In the genomic region with DNA sequence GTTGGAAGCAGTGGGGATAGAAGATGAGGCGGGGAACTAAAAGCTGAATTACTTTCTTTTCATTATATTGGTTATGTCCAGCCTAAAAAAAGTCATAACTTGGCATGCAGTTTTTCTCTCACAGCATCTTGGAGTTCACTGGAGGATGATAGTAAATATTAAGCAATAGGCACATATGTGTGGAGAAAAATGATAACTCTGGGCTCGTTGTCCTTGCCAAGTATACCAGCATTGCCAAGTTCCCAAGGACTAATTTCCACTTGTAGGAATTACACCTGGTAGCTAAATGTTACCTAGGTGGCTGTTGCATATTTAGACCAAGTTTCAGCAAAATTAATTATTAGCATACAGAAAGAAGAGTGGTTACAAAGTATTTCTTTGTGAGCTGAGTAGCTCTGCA, we compare ENCODE assay signal across 20 cellular contexts.
"Had no signal": no experiment of that assay in that cellular context is flagged by ENCODE, and none has a peak within 500 bp of the region (broad histone marks: within the 10 kb centered on the region; RNA-seq: fewer than 3 reads in every experiment).

No MANE protein-coding gene starts in this region.

- DNase-seq: dermis blood vessel endothelial cell; effector CD4-positive, alpha-beta T cell; effector memory CD4-positive, alpha-beta T cell; esophagus squamous epithelium; foreskin fibroblast; foreskin melanocyte; gastrocnemius medialis; glutamatergic neuron; head of caudate nucleus; heart right ventricle; hippocampal formation; left cardiac atrium; left lung; left ventricle myocardium superior; lower lobe of right lung; mesenchymal stem cell; mucosa of descending colon; naive B cell had no signal

- H3K4me3 ChIP-seq: coronary artery, dorsolateral prefrontal cortex, esophagus squamous epithelium, gastrocnemius medialis, heart right ventricle, left lung, lower lobe of right lung, mucosa of descending colon had no signal

- H3K4me1 ChIP-seq: esophagus squamous epithelium, gastrocnemius medialis, heart right ventricle, left lung, lower lobe of right lung had no signal

- H3K27ac ChIP-seq: coronary artery, esophagus squamous epithelium, gastrocnemius medialis, heart right ventricle, left lung, lower lobe of right lung had no signal

- H3K27me3 ChIP-seq: dorsolateral prefrontal cortex, esophagus squamous epithelium, gastrocnemius medialis, heart right ventricle, left lung had no signal

- H3K9me3 ChIP-seq: esophagus squamous epithelium, gastrocnemius medialis, lower lobe of right lung, mucosa of descending colon had no signal

- H3K36me3 ChIP-seq: esophagus squamous epithelium, gastrocnemius medialis, heart right ventricle, left lung, lower lobe of right lung had no signal
